ENCODE assay signal across 19 cellular contexts in the genomic region with DNA sequence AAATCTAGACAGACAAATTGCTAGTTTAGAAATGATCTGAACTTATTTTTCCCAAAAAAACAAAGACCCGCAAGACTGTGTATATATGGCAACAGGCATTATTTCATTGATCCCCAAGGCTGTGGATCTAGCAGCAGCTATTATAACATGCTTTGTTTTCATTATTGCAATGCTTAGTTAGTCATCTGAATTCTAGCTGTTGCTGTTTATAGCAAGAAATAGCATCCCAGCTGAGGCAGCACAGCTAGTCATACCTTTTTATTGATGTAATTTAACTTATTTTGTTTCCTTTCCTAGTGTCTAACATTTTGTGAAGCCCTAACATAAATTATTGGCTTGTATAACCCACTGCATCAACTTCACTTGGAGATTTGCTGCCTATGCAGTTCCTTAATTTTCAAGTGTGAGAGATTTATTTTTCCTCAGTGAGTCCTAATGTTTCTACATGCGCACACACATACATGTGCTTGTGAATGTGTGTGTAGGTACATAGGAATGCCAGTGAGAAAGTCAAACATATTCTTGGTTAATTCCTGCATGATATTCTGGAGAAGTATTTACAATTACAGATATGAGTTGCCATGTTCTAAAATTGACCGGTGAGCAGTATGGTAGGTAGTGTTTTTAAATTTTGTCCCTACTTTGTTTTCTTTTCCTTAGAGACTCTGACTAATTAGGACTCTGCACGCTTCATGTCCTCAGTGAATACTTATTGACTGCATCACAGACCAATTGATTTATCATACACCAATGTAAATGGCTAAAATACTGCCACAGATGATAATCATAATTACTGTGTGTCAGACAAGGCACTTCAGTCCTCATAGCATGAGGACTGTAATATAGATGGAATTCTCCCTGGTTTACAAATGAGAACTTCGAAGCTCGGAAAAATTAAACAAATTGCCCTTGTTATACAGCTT.
DNase-seq lines count a peak whose midpoint lies in the region; ATAC-seq and TF ChIP-seq lines count a peak whose summit lies in the region.
"Had no signal": no experiment of that assay in that cellular context is flagged by ENCODE, and none has a peak within 500 bp of the region (broad histone marks: within the 10 kb centered on the region; RNA-seq: fewer than 3 reads in every experiment).

No MANE protein-coding gene starts in this region.

- no TSS peak for BruUV-seq in MCF 10A (replicated peaks; lab: Mats Ljungman, UMichigan)

- no peak for TF ChIP-seq POLR2A in breast epithelium (IDR thresholded peaks at IDR 0.05)

- H3K36me3 ChIP-seq in breast epithelium (no peaks in the 10 kb centered on the region), brain microvascular endothelial cell (replicated peaks) (no peaks in the 10 kb centered on the region)

- H3K27me3 Mint-ChIP-seq in MCF 10A (ENCODE audit: insufficient read depth, unreplicated experiment) (no peaks in the 10 kb centered on the region), H9 (ENCODE audit: low read depth) (no peaks in the 10 kb centered on the region)
- H3K27me3 Mint-ChIP-seq: central memory CD8-positive, alpha-beta T cell had no signal

- POLR2A ChIA-PET in MCF 10A (lab: Yijun Ruan, JAX): interaction anchor here (0.7 kb wide), 1 partner anchor 513 kb away, joined by 3 read pairs; no protein-coding TSS in a partner anchor

- CTCF ChIA-PET in MCF 10A (lab: Yijun Ruan, JAX): interaction anchor here (1.1 kb wide), 1 partner anchor 26 kb away, joined by 3 read pairs; no protein-coding TSS in a partner anchor

- no peak overlapping the region for H3K4ac ChIP-seq in H9 (ENCODE audit: low read depth, low read length)

- 97% methylated on average over 6 of the region's 6 CpGs for WGBS in right cardiac atrium
- no CpG with 5 or more reads among the region's 6 CpGs for WGBS in H9 (ENCODE audit: extremely low coverage, insufficient read length, low lambda C conversion rate)

- H3K23ac ChIP-seq in H9 (ENCODE audit: insufficient read length, low read depth, low read length): no peak overlapping the region

- no peak overlapping the region for H2BK120ac ChIP-seq in H9 (ENCODE audit: low read depth, low read length, poor library complexity, severe bottlenecking)

- H3K4me3 Mint-ChIP-seq in MCF 10A (ENCODE audit: unreplicated experiment) (no peak overlapping the region), H9 (no peak overlapping the region)
- H3K4me3 Mint-ChIP-seq: activated T-helper 1 cell treated with anti-CD3 and anti-CD28 coated beads, Interleukin-12 subunit alpha, Interleukin-12 subunit beta, Interleukin-2, Interleukin-4 antibody, amounts not matched to agents 30 ng/mL and 10 ng/mL and 1 ng/mL, durations not matched to agents 14 hours and 24 hours and 36 hours; central memory CD8-positive, alpha-beta T cell; endodermal cell; T-helper 1 cell treated with Interleukin-12 subunit alpha and Interleukin-12 subunit beta and Interleukin-4 antibody, amounts not matched to agents 30 μg/mL and 1 μg/mL, for 36 hours had no signal

- no peaks in the 10 kb centered on the region for H3K27me3 ChIP-seq in breast epithelium
- no peaks in the 10 kb centered on the region for H3K27me3 ChIP-seq in brain microvascular endothelial cell (replicated peaks)
- no peaks in the 10 kb centered on the region for H3K27me3 ChIP-seq in right cardiac atrium (ENCODE audit: control insufficient read depth, insufficient read depth)
- no peaks in the 10 kb centered on the region for H3K27me3 ChIP-seq in H9 (ENCODE audit: insufficient read depth, low read length)
- H3K27me3 ChIP-seq: tibial nerve had no signal

- H3K27ac ChIP-seq in breast epithelium (no peak overlapping the region), brain microvascular endothelial cell (peak overlapping the region; percentile 20), right cardiac atrium (ENCODE audit: low read length) (no peak overlapping the region), H9 (ENCODE audit: insufficient read length, low read depth, low read length) (no peak overlapping the region)
- H3K27ac ChIP-seq: 22Rv1, tibial nerve had no signal

- intact Hi-C loops in MCF 10A (cut with micrococcal nuclease): no loop called here
- intact Hi-C loops in breast epithelium (cut with DNase I; ENCODE audit: low total_unique reads): no loop called here
- intact Hi-C loops in right cardiac atrium (cut with DNase I): no loop called here

- DNase-seq in MCF 10A (ENCODE audit: unreplicated experiment) (no peak), breast epithelium (ENCODE audit: low spot score in 2 of 2) (no peak), brain microvascular endothelial cell (peak; percentile 63), kidney glomerular epithelial cell (lab: John Stamatoyannopoulos, UW) (peak; percentile 22), right cardiac atrium (no peak), NCI-H2107 (lab: John Stamatoyannopoulos, UW) (no peak), H9 (no peak)
- DNase-seq in stimulated activated naive CD8-positive, alpha-beta T cell treated with anti-CD3 and anti-CD28 coated beads, Interleukin-15, Interleukin-2, amounts not matched to agents 100 U/mL and 50 U/mL, for 24 hours: no peak
- DNase-seq: endodermal cell, left ventricle myocardium superior, MM.1S, NCI-H187, NCI-H510A, SIG-M5 had no signal

- no peaks in the 10 kb centered on the region for H4K20me1 ChIP-seq in H9 (ENCODE audit: control insufficient read depth, insufficient read depth, insufficient read length)

- H3K14ac ChIP-seq in H9 (ENCODE audit: insufficient read depth, low read length): no peak overlapping the region

- no peak for ATAC-seq in stimulated activated naive CD8-positive, alpha-beta T cell treated with anti-CD3 and anti-CD28 coated beads, Interleukin-15, Interleukin-2, amounts not matched to agents 100 U/mL and 50 U/mL, for 24 hours
- no peak for ATAC-seq in right cardiac atrium
- ATAC-seq: left ventricle myocardium superior had no signal

- no peak overlapping the region for H3K18ac ChIP-seq in H9 (ENCODE audit: insufficient read length, low read depth, low read length)

- peaks cover 0 to 9% of the 10 kb centered on the region in 2 donors for H3K9me3 ChIP-seq in breast epithelium
- no peaks in the 10 kb centered on the region for H3K9me3 ChIP-seq in right cardiac atrium (ENCODE audit: control insufficient read depth, low read length)
- no peaks in the 10 kb centered on the region for H3K9me3 ChIP-seq in H9 (ENCODE audit: control insufficient read depth, low read depth, low read length)

- peaks cover 14% of the 10 kb centered on the region for H3K9me3 Mint-ChIP-seq in MCF 10A (ENCODE audit: unreplicated experiment)
- H3K9me3 Mint-ChIP-seq in H9: peaks cover 3% of the 10 kb centered on the region in 2 experiments; a peak in 2 of 5 replicates
- H3K9me3 Mint-ChIP-seq: T-helper 1 cell treated with Interleukin-12 subunit alpha and Interleukin-12 subunit beta and Interleukin-4 antibody, amounts not matched to agents 30 μg/mL and 1 μg/mL, for 36 hours had no signal

- no peaks in the 10 kb centered on the region for H3K23me2 ChIP-seq in H9 (ENCODE audit: insufficient read length, low read depth, low read length, poor library complexity, severe bottlenecking)

- H3K79me1 ChIP-seq in H9 (ENCODE audit: insufficient read depth, low read depth, low read length, poor library complexity, severe bottlenecking): no peaks in the 10 kb centered on the region

- H3K27ac Mint-ChIP-seq in MCF 10A (ENCODE audit: low read depth, unreplicated experiment) (peak overlapping the region; percentile 40), H9 (no peak overlapping the region)
- H3K27ac Mint-ChIP-seq: activated T-helper 1 cell treated with anti-CD3 and anti-CD28 coated beads, Interleukin-12 subunit alpha, Interleukin-12 subunit beta, Interleukin-2, Interleukin-4 antibody, amounts not matched to agents 30 ng/mL and 10 ng/mL and 1 ng/mL, durations not matched to agents 14 hours and 24 hours and 36 hours; endodermal cell; T-helper 1 cell treated with Interleukin-12 subunit alpha and Interleukin-12 subunit beta and Interleukin-4 antibody, amounts not matched to agents 30 μg/mL and 1 μg/mL, for 36 hours had no signal

- no peak overlapping the region for H4K91ac ChIP-seq in H9 (ENCODE audit: insufficient read length, low read depth, low read length)

- H3T11ph ChIP-seq in H9 (ENCODE audit: low read length): no peak overlapping the region

- H2BK20ac ChIP-seq in H9 (ENCODE audit: low read depth, low read length, poor library complexity, severe bottlenecking): no peak overlapping the region

- H2BK5ac ChIP-seq in H9 (ENCODE audit: insufficient read length, low read length): no peak overlapping the region

- H3K79me2 ChIP-seq in H9 (ENCODE audit: insufficient read depth, low read length): no peaks in the 10 kb centered on the region

- no peak overlapping the region for H2AFZ ChIP-seq in H9 (ENCODE audit: low read length)

- H3K9ac ChIP-seq in H9 (ENCODE audit: extremely low read depth, insufficient read length, low read length): no peak overlapping the region

- H3K56ac ChIP-seq in H9 (ENCODE audit: insufficient read length, low read depth, low read length): no peak overlapping the region

- H4K8ac ChIP-seq in H9 (replicated peaks; ENCODE audit: insufficient read length, low read depth, low read length): no peak overlapping the region

- H2AK5ac ChIP-seq in H9 (ENCODE audit: insufficient read length, low read length): no peak overlapping the region

- H3K4me1 Mint-ChIP-seq in MCF 10A (ENCODE audit: insufficient read depth, unreplicated experiment): peaks cover 11% of the 10 kb centered on the region
- H3K4me1 Mint-ChIP-seq in H9: peaks cover 18 to 22% of the 10 kb centered on the region in 2 experiments

- H4K5ac ChIP-seq in H9 (ENCODE audit: insufficient read length, low read depth, low read length): no peak overlapping the region

- in situ Hi-C loops in brain microvascular endothelial cell (cut with HindIII; ENCODE audit: low pct_ligation_motif_present, low sequenced_read_pairs): no loop called here

- H2BK12ac ChIP-seq in H9 (ENCODE audit: insufficient read length, low read depth, low read length): no peak overlapping the region

- no peak overlapping the region for H3K4me2 ChIP-seq in H9 (ENCODE audit: insufficient read depth, insufficient read length, low read length)

- TF ChIP-seq CTCF in MCF 10A (IDR thresholded peaks at IDR 0.05; ENCODE audit: unreplicated experiment) (no peak), breast epithelium (IDR thresholded peaks at IDR 0.05) (no peak), brain microvascular endothelial cell (IDR thresholded peaks at IDR 0.05; ENCODE audit: low read depth, low read length, missing control alignments) (no peak), H9 (conservative IDR thresholded peaks at IDR 0.05) (no peak)

- H3K4me1 ChIP-seq in breast epithelium (no peaks in the 10 kb centered on the region), right cardiac atrium (ENCODE audit: control insufficient read depth, insufficient read depth, low read length) (peaks cover 2% of the 10 kb centered on the region), H9 (ENCODE audit: insufficient read depth, low read length) (no peaks in the 10 kb centered on the region; the same call in 1 of the 2 replicates)

- no peak overlapping the region for H2BK15ac ChIP-seq in H9 (ENCODE audit: low read depth, low read length)

- H3K4me3 ChIP-seq in breast epithelium (no peak overlapping the region), brain microvascular endothelial cell (ENCODE audit: low read depth, low read length) (no peak overlapping the region), right cardiac atrium (ENCODE audit: low read length) (no peak overlapping the region)
- H3K4me3 ChIP-seq: tibial nerve had no signal

- H3K36me3 Mint-ChIP-seq in MCF 10A (ENCODE audit: insufficient read depth, unreplicated experiment) (no peaks in the 10 kb centered on the region), H9 (ENCODE audit: insufficient read depth in 1 of 3, low read depth in 3 of 3) (peaks cover 8 to 23% (median 18%) of the 10 kb centered on the region in 3 experiments; a peak in 6 of 7 replicates)

Comparison
In these comparisons a context has a peak if more than half of its experiments do, and no peak if none do; other contexts are left out.
1. DNase-seq: peak in brain microvascular endothelial cell (single experiment) and kidney glomerular epithelial cell (single experiment); none in MCF 10A (single experiment), breast epithelium (0 of 2), stimulated activated naive CD8-positive, alpha-beta T cell treated with anti-CD3 and anti-CD28 coated beads, Interleukin-15, Interleukin-2, amounts not matched to agents 100 U/mL and 50 U/mL, for 24 hours (single experiment), right cardiac atrium (0 of 3), NCI-H2107 (single experiment) and H9 (single experiment).